ENCODE assay signal across 8 cellular contexts in the genomic region with DNA sequence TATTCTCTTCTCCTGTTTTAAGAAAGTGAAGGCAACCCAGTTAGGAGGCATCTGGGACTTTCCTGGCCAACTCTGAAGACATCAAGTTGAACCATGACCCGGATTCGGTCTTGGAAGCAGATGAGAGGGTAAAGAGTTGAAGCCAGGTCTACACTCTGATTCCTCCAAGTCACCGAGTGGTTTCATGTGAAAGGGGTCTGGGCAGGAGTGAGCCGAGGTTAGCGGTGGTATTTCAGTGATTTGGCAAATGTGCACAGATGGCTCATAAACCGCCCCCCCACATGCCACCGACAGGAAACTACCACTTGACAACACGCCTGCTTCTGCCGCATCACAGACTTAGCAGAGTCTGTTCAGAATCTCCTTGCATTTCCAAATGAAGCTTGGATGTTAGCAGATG.
DNase-seq lines count a peak whose midpoint lies in the region; ATAC-seq and TF ChIP-seq lines count a peak whose summit lies in the region.

No MANE protein-coding gene starts in this region.

- DNase-seq in GM13976 (ENCODE audit: low spot score) (peak; percentile 43), T-helper 22 cell (ENCODE audit: low read depth) (peak; percentile 33), NCI-H526 treated with DMSO at 0.1 percent for 48 hours (lab: John Stamatoyannopoulos, UW) (no peak), AG20443 (ENCODE audit: low spot score) (no peak)
- DNase-seq in effector CD4-positive, alpha-beta T cell, result peak; percentile 55

- ATAC-seq in HG03342 (IDR thresholded peaks at IDR 0.05; ENCODE audit: unreplicated experiment) (peak; percentile 46), HG02884 (IDR thresholded peaks at IDR 0.05; ENCODE audit: unreplicated experiment) (no peak)

- TF ChIP-seq CTCF in GM13976 (IDR thresholded peaks at IDR 0.05; ENCODE audit: borderline replicate concordance, control extremely low read depth, extremely low read depth, insufficient read depth, missing control alignments), result no peak

- H3K27me3 Mint-ChIP-seq in stimulated activated naive CD8-positive, alpha-beta T cell treated with anti-CD3 and anti-CD28 coated beads, Interleukin-15, Interleukin-2, amounts not matched to agents 100 ng/mL and 50 ng/mL, for 24 hours, result no peaks in the 10 kb centered on the region

- no peaks in the 10 kb centered on the region for H3K36me3 Mint-ChIP-seq in stimulated activated naive CD8-positive, alpha-beta T cell treated with anti-CD3 and anti-CD28 coated beads, Interleukin-15, Interleukin-2, amounts not matched to agents 100 ng/mL and 50 ng/mL, for 24 hours (ENCODE audit: low read depth)

- peaks cover 4% of the 10 kb centered on the region for H3K9me3 Mint-ChIP-seq in stimulated activated naive CD8-positive, alpha-beta T cell treated with anti-CD3 and anti-CD28 coated beads, Interleukin-15, Interleukin-2, amounts not matched to agents 100 ng/mL and 50 ng/mL, for 24 hours

- in situ Hi-C loops in GM13976 (cut with MboI; ENCODE audit: low sequenced_read_pairs, unreplicated experiment), result no loop called here

- peak overlapping the region; percentile 79 for H3K27ac Mint-ChIP-seq in stimulated activated naive CD8-positive, alpha-beta T cell treated with anti-CD3 and anti-CD28 coated beads, Interleukin-15, Interleukin-2, amounts not matched to agents 100 ng/mL and 50 ng/mL, for 24 hours

- H3K4me3 Mint-ChIP-seq in stimulated activated naive CD8-positive, alpha-beta T cell treated with anti-CD3 and anti-CD28 coated beads, Interleukin-15, Interleukin-2, amounts not matched to agents 100 ng/mL and 50 ng/mL, for 24 hours, result peak overlapping the region; percentile 65

- peaks cover 45% of the 10 kb centered on the region for H3K4me1 Mint-ChIP-seq in stimulated activated naive CD8-positive, alpha-beta T cell treated with anti-CD3 and anti-CD28 coated beads, Interleukin-15, Interleukin-2, amounts not matched to agents 100 ng/mL and 50 ng/mL, for 24 hours (ENCODE audit: low read depth)

Comparison
In these comparisons a context has a peak if more than half of its experiments do, and no peak if none do; other contexts are left out.
1. DNase-seq: peak in GM13976 (single experiment), T-helper 22 cell (single experiment) and effector CD4-positive, alpha-beta T cell (single experiment); none in NCI-H526 treated with DMSO at 0.1 percent for 48 hours (single experiment) and AG20443 (single experiment).